Comparison of ENCODE assay signal across 1 cellular context in genomic region chr9:114404531-114404930, GRCh38.
TF ChIP-seq lines count a peak whose summit lies in the region.

No MANE protein-coding gene starts in this region.

TF ChIP-seq in IMR-90, 13 proteins besides CTCF, POLR2A, EP300 and RAD21:
- TF ChIP-seq BHLHE40 (IDR thresholded peaks at IDR 0.05; ENCODE audit: low read depth, low read length) (no peak), RFX5 (IDR thresholded peaks at IDR 0.05; ENCODE audit: low read depth, low read length) (no peak), SMC3 (IDR thresholded peaks at IDR 0.05; ENCODE audit: low read depth, low read length) (no peak), CEBPB (IDR thresholded peaks at IDR 0.05; ENCODE audit: low read depth, low read length) (no peak), NFE2L2 (IDR thresholded peaks at IDR 0.05; ENCODE audit: low read depth, low read length) (no peak), MAZ (IDR thresholded peaks at IDR 0.05; ENCODE audit: borderline replicate concordance, low read depth, low read length) (no peak), MXI1 (IDR thresholded peaks at IDR 0.05; ENCODE audit: borderline replicate concordance, low read depth, low read length) (no peak), FOS (IDR thresholded peaks at IDR 0.05; ENCODE audit: low read depth, low read length) (no peak), MAFK (IDR thresholded peaks at IDR 0.05; ENCODE audit: low read depth, low read length) (no peak), RCOR1 (IDR thresholded peaks at IDR 0.05; ENCODE audit: insufficient replicate concordance, low read length) (no peak), USF2 (IDR thresholded peaks at IDR 0.05; ENCODE audit: low read depth, low read length) (no peak), CHD1 (IDR thresholded peaks at IDR 0.05; ENCODE audit: low read depth, low read length) (no peak)
- TF ChIP-seq, protein P1, sequence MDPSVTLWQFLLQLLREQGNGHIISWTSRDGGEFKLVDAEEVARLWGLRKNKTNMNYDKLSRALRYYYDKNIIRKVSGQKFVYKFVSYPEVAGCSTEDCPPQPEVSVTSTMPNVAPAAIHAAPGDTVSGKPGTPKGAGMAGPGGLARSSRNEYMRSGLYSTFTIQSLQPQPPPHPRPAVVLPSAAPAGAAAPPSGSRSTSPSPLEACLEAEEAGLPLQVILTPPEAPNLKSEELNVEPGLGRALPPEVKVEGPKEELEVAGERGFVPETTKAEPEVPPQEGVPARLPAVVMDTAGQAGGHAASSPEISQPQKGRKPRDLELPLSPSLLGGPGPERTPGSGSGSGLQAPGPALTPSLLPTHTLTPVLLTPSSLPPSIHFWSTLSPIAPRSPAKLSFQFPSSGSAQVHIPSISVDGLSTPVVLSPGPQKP (IDR thresholded peaks at IDR 0.05; ENCODE audit: borderline replicate concordance, low read depth, low read length) = no peak
